In the genomic region with DNA sequence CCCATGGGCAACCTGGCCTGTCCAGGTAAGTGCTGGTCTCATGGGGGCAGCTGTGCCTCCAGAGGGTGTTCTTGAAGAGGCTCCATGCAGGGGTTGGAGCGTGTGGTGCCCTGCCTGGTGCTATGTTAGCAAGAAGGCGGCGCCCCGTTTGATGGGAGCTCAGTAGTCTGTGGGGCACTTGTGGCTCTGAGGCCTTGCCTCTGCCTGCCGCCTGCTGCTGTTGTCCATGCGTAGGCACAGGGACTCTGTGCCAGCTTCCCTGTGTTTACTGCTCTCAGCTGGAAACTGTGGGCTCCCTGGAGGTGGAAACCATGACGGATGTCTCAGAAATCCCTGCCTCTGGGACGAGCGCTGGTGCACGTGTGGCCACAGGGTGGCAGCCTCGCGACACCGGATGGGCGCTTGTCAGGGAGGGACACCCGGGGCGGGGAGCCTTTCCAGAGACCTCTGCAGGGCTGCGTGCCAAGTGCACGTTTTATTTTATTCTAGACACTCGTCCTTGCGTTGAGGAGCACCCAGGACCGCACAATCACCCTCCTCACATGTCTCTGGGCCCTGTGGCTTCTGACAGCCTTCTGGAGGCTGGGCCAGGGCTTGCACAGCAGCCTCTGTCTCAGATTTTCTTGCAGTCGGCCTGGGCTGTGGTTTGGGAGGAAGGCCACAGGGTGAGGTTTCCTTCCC, we compare ENCODE assay signal across 8 cellular contexts. TPM values are rescaled to one million over a fixed set of nuclear protein-coding genes. Genes with fewer than 3 reads are reported as not detected.
DNase-seq lines count a peak whose midpoint lies in the region; TF ChIP-seq lines count a peak whose summit lies in the region.

No MANE protein-coding gene starts in this region.

- peaks cover 2% of the 10 kb centered on the region; the same call in 1 of the 2 replicates for H3K27me3 Mint-ChIP-seq in HFFc6 (ENCODE audit: insufficient read depth)

- H3K36me3 ChIP-seq in GM06990 (ENCODE audit: control insufficient read depth, insufficient read depth, low read length) = peaks cover 40% of the 10 kb centered on the region
- H3K36me3 ChIP-seq in SJSA1 = peaks cover 65% of the 10 kb centered on the region
- H3K36me3 ChIP-seq in osteoblast (ENCODE audit: insufficient read depth, low read length) = peaks cover 28% of the 10 kb centered on the region
- H3K36me3 ChIP-seq in suprapubic skin = peaks cover 39% of the 10 kb centered on the region

- peak overlapping the region; percentile 59 for H3K27ac Mint-ChIP-seq in HFFc6

- no peak overlapping the region for H2AFZ ChIP-seq in osteoblast (ENCODE audit: low read length)

- no peak overlapping the region for H3K27ac ChIP-seq in SJSA1
- peak overlapping the region; percentile 55 for H3K27ac ChIP-seq in osteoblast (ENCODE audit: low read depth, low read length)
- H3K27ac ChIP-seq in suprapubic skin = no peak overlapping the region

- peaks cover 42% of the 10 kb centered on the region for H3K79me2 ChIP-seq in osteoblast (ENCODE audit: insufficient read depth, low read length)

- peaks cover 24% of the 10 kb centered on the region for H3K36me3 Mint-ChIP-seq in HFFc6 (ENCODE audit: low read depth)

- H3K27me3 ChIP-seq in GM06990 (replicated peaks; ENCODE audit: control insufficient read depth, insufficient read depth, low read length) = no peaks in the 10 kb centered on the region
- H3K27me3 ChIP-seq in SJSA1 (replicated peaks) = no peaks in the 10 kb centered on the region
- H3K27me3 ChIP-seq in osteoblast (ENCODE audit: insufficient read depth, low read length) = no peaks in the 10 kb centered on the region
- no peaks in the 10 kb centered on the region for H3K27me3 ChIP-seq in suprapubic skin

- H4K20me1 ChIP-seq in osteoblast (ENCODE audit: insufficient read depth, low read length) = peaks cover 83% of the 10 kb centered on the region

- peak; percentile 96 for TF ChIP-seq CTCF in GM06990 (IDR thresholded peaks at IDR 0.05; ENCODE audit: insufficient read depth, low read length, poor library complexity, severe bottlenecking)
- TF ChIP-seq CTCF in HFFc6 (IDR thresholded peaks at IDR 0.05) = peak; percentile 95
- TF ChIP-seq CTCF in osteoblast (IDR thresholded peaks at IDR 0.05; ENCODE audit: extremely low read depth, low read depth, low read length) = peak; percentile 84
- TF ChIP-seq CTCF in suprapubic skin (IDR thresholded peaks at IDR 0.05) = peak; percentile 77 to 87

- WGBS in suprapubic skin = 5% methylated on average over 19 of the region's 22 CpGs

- peak overlapping the region; percentile 20; the same call in 1 of the 2 replicates for H3K4me3 Mint-ChIP-seq in HFFc6

- H3K9me3 Mint-ChIP-seq in HFFc6 = no peaks in the 10 kb centered on the region

- H3K4me3 ChIP-seq in GM06990 (replicated peaks; ENCODE audit: low read depth, low read length) = no peak overlapping the region
- no peak overlapping the region for H3K4me3 ChIP-seq in SJSA1
- no peak overlapping the region for H3K4me3 ChIP-seq in osteoblast (ENCODE audit: insufficient read depth, low read length)
- no peak overlapping the region for H3K4me3 ChIP-seq in suprapubic skin

- H3K4me1 ChIP-seq in SJSA1 (replicated peaks) (peaks cover 48% of the 10 kb centered on the region), osteoblast (ENCODE audit: insufficient read depth, low read length) (peaks cover 40% of the 10 kb centered on the region), suprapubic skin (peaks cover 25% of the 10 kb centered on the region)

- no peak for TF ChIP-seq EP300 in suprapubic skin (IDR thresholded peaks at IDR 0.05)

- peaks cover 78% of the 10 kb centered on the region for H3K4me1 Mint-ChIP-seq in HFFc6 (ENCODE audit: low read depth)

- peak overlapping the region; percentile 59 for H3K4me2 ChIP-seq in osteoblast (ENCODE audit: insufficient read depth, low read length)

- H3K9me3 ChIP-seq in SJSA1 (replicated peaks) (no peaks in the 10 kb centered on the region), osteoblast (ENCODE audit: low read depth, low read length) (no peaks in the 10 kb centered on the region), suprapubic skin (no peaks in the 10 kb centered on the region)

- no peak for TF ChIP-seq POLR2A in suprapubic skin (IDR thresholded peaks at IDR 0.05)

- DNase-seq in GM06990 (ENCODE audit: extremely low read depth, insufficient read length) (peak; percentile 68), HFFc6 (peak; percentile 78), MV-4-11 (lab: John Stamatoyannopoulos, UW) (peak; percentile 89), SJSA1 (ENCODE audit: low read depth in 1 of 2, low spot score in 2 of 2) (peak; percentile 82 to 92), activated gamma-delta T cell (lab: John Stamatoyannopoulos, UW) (peak; percentile 66), foreskin melanocyte (peak; percentile 50), osteoblast (ENCODE audit: insufficient read length, low spot score, missing footprints) (peak; percentile 98), suprapubic skin (ENCODE audit: low spot score in 2 of 2) (peak; percentile 90 to 91)

RNA-seq across cellular contexts. Expression of a gene that starts 27.1 kb away (rescaled TPM):
- total RNA-seq in HFFc6 (2021; fragmentation: NEBNext Ultra II Directional; extraction: Animal tissue kit (Norgen Biotek cat#: 25700)) = 10 to 100 TPM; 27.0 to 31.2 (median 30.4) TPM
- 43.3 and 51.2 TPM in 2 replicates for total RNA-seq in SJSA1 (2014; rRNA removed; shearing (Covaris generic))
- total RNA-seq in osteoblast = 47.7 and 51.4 TPM in 2 replicates
- 10 to 100 TPM; 35.8 to 51.0 (median 42.9) TPM for total RNA-seq in suprapubic skin

RNA-seq across cellular contexts. Expression of a gene that starts 27.3 kb away (rescaled TPM):
- 10 to 100 TPM; 20.2 to 23.1 (median 21.5) TPM for total RNA-seq in HFFc6 (2021; fragmentation: NEBNext Ultra II Directional; extraction: Animal tissue kit (Norgen Biotek cat#: 25700))
- 25.0 and 28.8 TPM in 2 replicates for total RNA-seq in SJSA1 (2014; rRNA removed; shearing (Covaris generic))
- total RNA-seq in osteoblast (27.5 and 30.4 TPM in 2 replicates), suprapubic skin (10 to 100 TPM in 3 of 4 donors, 1 to 10 TPM in 1; 9.9 to 24.2 (median 16.5) TPM)

RNA-seq across cellular contexts. Expression of a gene that starts 53.1 kb away (rescaled TPM):
- total RNA-seq in HFFc6 (2021; fragmentation: NEBNext Ultra II Directional; extraction: Animal tissue kit (Norgen Biotek cat#: 25700)) = not detected
- not detected in 2 replicates for total RNA-seq in SJSA1 (2014; rRNA removed; shearing (Covaris generic))
- total RNA-seq in osteoblast (not detected in 2 replicates), suprapubic skin (not detected)
